In the genomic region with DNA sequence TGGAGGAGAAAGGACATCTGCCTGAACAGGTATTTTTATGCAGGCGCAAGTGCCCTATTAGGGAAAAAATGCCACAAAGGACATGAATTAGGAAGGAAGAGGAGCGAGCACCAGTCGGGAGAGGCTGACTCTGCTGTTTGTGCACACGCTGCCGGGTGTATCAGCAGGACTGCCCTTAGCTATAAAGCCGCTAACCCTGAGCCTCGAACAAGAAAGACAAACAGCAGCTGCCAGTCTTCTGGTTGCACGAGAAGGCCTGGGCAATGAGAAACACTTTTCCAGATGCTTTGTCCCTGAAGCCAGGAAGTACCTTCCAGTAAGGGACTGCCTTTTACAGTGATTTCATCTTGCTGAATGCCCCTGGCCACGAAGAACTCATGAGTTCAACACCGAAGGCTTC, we compare ENCODE assay signal across 22 cellular contexts. TPM values are rescaled to one million over a fixed set of nuclear protein-coding genes. Genes with fewer than 3 reads are reported as not detected.
DNase-seq lines count a peak whose midpoint lies in the region; ATAC-seq, FAIRE-seq and TF ChIP-seq lines count a peak whose summit lies in the region.
"Had no signal": no experiment of that assay in that cellular context is flagged by ENCODE, and none has a peak within 500 bp of the region (broad histone marks: within the 10 kb centered on the region; RNA-seq: fewer than 3 reads in every experiment).

No MANE protein-coding gene starts in this region.

- H3K9me3 Mint-ChIP-seq in activated naive CD4-positive, alpha-beta T cell treated with anti-CD3 and anti-CD28 coated beads, Interleukin-2, amount 50 U/mL, for 72 hours, result no peaks in the 10 kb centered on the region
- H3K9me3 Mint-ChIP-seq: activated B cell treated with CpG ODN at 0.5 μM for 24 hours had no signal

- no peak overlapping the region for H3K4me3 ChIP-seq in K562
- H3K4me3 ChIP-seq in gastroesophageal sphincter, result no peak overlapping the region
- H3K4me3 ChIP-seq: body of pancreas, colonic mucosa, lower lobe of right lung had no signal

- no peak for DNase-seq in activated naive CD4-positive, alpha-beta T cell treated with anti-CD3 and anti-CD28 coated beads, Interleukin-2, amount 50 U/mL, for 72 hours (ENCODE audit: low spot score in 2 of 2)
- DNase-seq in activated naive CD4-positive, alpha-beta T cell treated with Interleukin-2 at 50 U/mL for 16 hours, result no peak
- no peak for DNase-seq in RWPE1 (ENCODE audit: low spot score)
- DNase-seq in K562 (ENCODE audit: extremely low read depth in 1 of 4, low spot score in 3 of 4), result no peak
- DNase-seq: activated B cell treated with CpG ODN at 0.5 μM for 24 hours; activated gamma-delta T cell; body of pancreas; Caco-2; colonic mucosa; lower lobe of right lung; NCI-H1048; stimulated activated CD4-positive, alpha-beta T cell treated with anti-CD3 and anti-CD28 coated beads, Interleukin-4, amount 100 ng/mL, for 24 hours had no signal

- H3K36me3 Mint-ChIP-seq in activated naive CD4-positive, alpha-beta T cell treated with anti-CD3 and anti-CD28 coated beads, Interleukin-2, amount 50 U/mL, for 72 hours, result no peaks in the 10 kb centered on the region

- ATAC-seq in activated naive CD4-positive, alpha-beta T cell treated with anti-CD3 and anti-CD28 coated beads, Interleukin-2, amount 50 U/mL, for 72 hours, result no peak
- ATAC-seq in K562, result no peak
- no peak for ATAC-seq in gastroesophageal sphincter
- ATAC-seq in GM18868 (IDR thresholded peaks at IDR 0.05; ENCODE audit: unreplicated experiment), result no peak
- ATAC-seq in HG02870 (IDR thresholded peaks at IDR 0.05; ENCODE audit: unreplicated experiment), result no peak
- ATAC-seq: body of pancreas, HCT116, lower lobe of right lung had no signal

- in situ Hi-C loops in K562 (cut with MboI), result no loop called here

- CTCF ChIA-PET in RWPE1 (lab: Yijun Ruan, JAX) (no interaction called here), K562 (lab: Yijun Ruan, JAX; ENCODE audit: low intra/inter-chr PET ratio) (no interaction called here)

- WGBS in K562 (ENCODE audit: insufficient coverage, low coverage, missing lambda C conversion rate), result 81% methylated on average over 10 of the region's 10 CpGs
- WGBS in gastroesophageal sphincter (ENCODE audit: low coverage in 1 of 2), 2 donors, result 72 to 88% methylated on average over 2 to 8 of the region's 10 CpGs

- BruUV-seq in K562 (replicated peaks; lab: Mats Ljungman, UMichigan), result no TSS peak

- H3K4me1 ChIP-seq in K562 (replicated peaks in 1 of 2; ENCODE audit: control insufficient read depth in 2 of 2, insufficient read depth in 2 of 2, low read length in 2 of 2), result peaks cover 33 to 69% of the 10 kb centered on the region in 2 experiments
- H3K4me1 ChIP-seq in gastroesophageal sphincter, result no peaks in the 10 kb centered on the region
- H3K4me1 ChIP-seq: Caco-2, colonic mucosa, lower lobe of right lung, parathyroid adenoma had no signal

- intact Hi-C loops in K562 (cut with micrococcal nuclease), result no loop called here

- no peak overlapping the region for H2AFZ ChIP-seq in K562 (ENCODE audit: low read depth, low read length)
- H2AFZ ChIP-seq: parathyroid adenoma had no signal

- no peaks in the 10 kb centered on the region for H3K27me3 ChIP-seq in K562 (ENCODE audit: control insufficient read depth in 2 of 2, insufficient read depth in 2 of 2, low read length in 2 of 2)
- H3K27me3 ChIP-seq in gastroesophageal sphincter, result no peaks in the 10 kb centered on the region
- H3K27me3 ChIP-seq: body of pancreas, colonic mucosa had no signal

- H3K9me3 ChIP-seq in K562 (replicated peaks; ENCODE audit: control insufficient read depth, insufficient read depth, low read depth, low read length), result no peaks in the 10 kb centered on the region
- no peaks in the 10 kb centered on the region for H3K9me3 ChIP-seq in gastroesophageal sphincter
- H3K9me3 ChIP-seq: body of pancreas, Caco-2, colonic mucosa, lower lobe of right lung had no signal

- H3K27ac ChIP-seq in RWPE1 (peak overlapping the region; percentile 22), K562 (ENCODE audit: extremely low read depth, low read depth, low read length) (no peak overlapping the region), gastroesophageal sphincter (no peak overlapping the region)
- H3K27ac ChIP-seq: body of pancreas, colonic mucosa, lower lobe of right lung, parathyroid adenoma had no signal

- H4K20me1 ChIP-seq in K562 (replicated peaks; ENCODE audit: control insufficient read depth, insufficient read depth, low read length), result peaks cover 27% of the 10 kb centered on the region

- FAIRE-seq in K562 (lab: Jason Lieb, UNC), result no peak
- FAIRE-seq: GM12892 had no signal

- no peak for TF ChIP-seq RAD21 in K562 (CRISPR knock-in tag; conservative IDR thresholded peaks at IDR 0.05 in 1 of 2, IDR thresholded peaks at IDR 0.05 in 1 of 2)

- no peak for TF ChIP-seq CTCF in RWPE1 (conservative IDR thresholded peaks at IDR 0.05; ENCODE audit: low read depth)
- TF ChIP-seq CTCF in K562 (IDR thresholded peaks at IDR 0.05 in 2 of 3, conservative IDR thresholded peaks at IDR 0.05 in 1 of 3; ENCODE audit: insufficient read depth in 2 of 3, low read depth in 1 of 3, low read length in 3 of 3), result no peak
- no peak for TF ChIP-seq CTCF in gastroesophageal sphincter (IDR thresholded peaks at IDR 0.05)

- H3K36me3 ChIP-seq in K562 (ENCODE audit: control insufficient read depth, insufficient read depth, low read length) (peaks cover 61% of the 10 kb centered on the region), gastroesophageal sphincter (peaks cover 0 to 54% of the 10 kb centered on the region in 2 donors)
- H3K36me3 ChIP-seq: colonic mucosa had no signal

- TF ChIP-seq POLR2A in K562 (conservative IDR thresholded peaks at IDR 0.05) (no peak), gastroesophageal sphincter (IDR thresholded peaks at IDR 0.05) (no peak)

- H3K9ac ChIP-seq in K562 (ENCODE audit: insufficient read depth in 1 of 2, low read depth in 2 of 2, low read length in 2 of 2), result no peak overlapping the region
- H3K9ac ChIP-seq: parathyroid adenoma had no signal

- TF ChIP-seq EP300 in K562 (IDR thresholded peaks at IDR 0.05; ENCODE audit: low read length) (no peak), gastroesophageal sphincter (IDR thresholded peaks at IDR 0.05) (no peak)

- H3K79me2 ChIP-seq in K562 (ENCODE audit: control insufficient read depth, insufficient read depth, low read length), result peaks cover 69% of the 10 kb centered on the region
- H3K79me2 ChIP-seq: parathyroid adenoma had no signal

- H3K9me1 ChIP-seq in K562 (ENCODE audit: control insufficient read depth, insufficient read depth, low read length), result peaks cover 13% of the 10 kb centered on the region

- H3K4me2 ChIP-seq in K562 (ENCODE audit: insufficient read depth, low read length), result no peak overlapping the region

- POLR2A ChIA-PET in RWPE1 (lab: Yijun Ruan, JAX; ENCODE audit: low non-redundant PET) (no interaction called here), K562 (lab: Yijun Ruan, JAX) (interaction anchor here (0.6 to 0.8 kb wide), 3 partner anchors 15 to 624 kb away, joined by 3 to 4 read pairs (median 3); no protein-coding TSS in a partner anchor)

- H3K27ac Mint-ChIP-seq in activated naive CD4-positive, alpha-beta T cell treated with anti-CD3 and anti-CD28 coated beads, Interleukin-2, amount 50 U/mL, for 72 hours, result peak overlapping the region; percentile 48 to 81

TF ChIP-seq in K562, 482 proteins besides CTCF, POLR2A, EP300 and RAD21 (continues in another document):
- TF ChIP-seq MED1 (CRISPR knock-in tag; IDR thresholded peaks at IDR 0.05; ENCODE audit: borderline replicate concordance), result no peak

RNA-seq across cellular contexts. Expression of gene QSOX2, which starts 12.6 kb away (rescaled TPM):
- 10 to 100 TPM; 24.1 to 26.2 TPM for total RNA-seq in activated naive CD4-positive, alpha-beta T cell treated with anti-CD3 and anti-CD28 coated beads, Interleukin-2, amount 50 U/mL, for 72 hours
- total RNA-seq in K562 (2011; cell fraction: chromatin; rRNA removed; ENCODE audit: low replicate concordance), result 50.6 and 63.4 TPM in 2 replicates
- 45.7 and 46.1 TPM in 2 replicates for total RNA-seq in K562 (2011; cell fraction: nucleolus; rRNA removed)
- total RNA-seq in K562 (2011; cell fraction: nucleoplasm; rRNA removed), result 35.5 and 45.4 TPM in 2 replicates
- total RNA-seq in K562 (2014; rRNA removed) (12.7 and 15.0 TPM in 2 replicates), K562 (2014; rRNA removed; fragmentation: Illumina TruSeq; extraction: Trizol) (9.7 and 10.5 TPM in 2 replicates), K562 (2015; rRNA removed; fragmentation: Illumina TruSeq; extraction: Trizol) (11.7 and 12.2 TPM in 2 replicates), K562 (2021) (22.3 and 23.7 TPM in 2 replicates), gastroesophageal sphincter (1 to 10 TPM; 3.4 to 7.2 (median 5.2) TPM)
- polyA plus RNA-seq in K562 (2011; rRNA removed) (13.5 and 21.5 TPM in 2 replicates), K562 (2014; fragmentation: Illumina TruSeq; extraction: Trizol) (16.1 and 17.4 TPM in 2 replicates), K562 (2014; fragmentation: Nextera tagmentation; extraction: Ambion mirVana) (under 1 TPM; 0.51 to 0.91 TPM), K562 (2014; rRNA removed) (23.6 and 24.2 TPM in 2 replicates)
- polyA plus RNA-seq in K562 (2011; cell fraction: cytosol; rRNA removed), result 7.9 and 11.0 TPM in 2 replicates
- polyA plus RNA-seq in K562 (2011; cell fraction: nucleus; rRNA removed), result 97.5 and 103 TPM in 2 replicates
- 14.6 and 32.6 TPM in 2 replicates for polyA plus RNA-seq in K562 (2012)
- polyA minus RNA-seq in K562 (2011; rRNA and poly(A)+ RNA removed), result 9.3 and 10.2 TPM in 2 replicates
- polyA minus RNA-seq in K562 (2011; cell fraction: cytosol; rRNA and poly(A)+ RNA removed), result 5.9 and 7.6 TPM in 2 replicates
- polyA minus RNA-seq in K562 (2011; cell fraction: nucleus; rRNA and poly(A)+ RNA removed), result 17.8 and 19.0 TPM in 2 replicates

RNA-seq across cellular contexts. Expression of gene LHX3, which starts 28.0 kb away (rescaled TPM):
- total RNA-seq in activated naive CD4-positive, alpha-beta T cell treated with anti-CD3 and anti-CD28 coated beads, Interleukin-2, amount 50 U/mL, for 72 hours, result under 1 TPM; 0.08 to 0.11 TPM
- total RNA-seq in K562 (2011; cell fraction: chromatin; rRNA removed; ENCODE audit: low replicate concordance), result 0.09 TPM in 1 of 2 replicates, not detected in the other
- not detected in 2 replicates for total RNA-seq in K562 (2011; cell fraction: nucleolus; rRNA removed)
- not detected in 2 replicates for total RNA-seq in K562 (2011; cell fraction: nucleoplasm; rRNA removed)
- total RNA-seq in K562 (2014; rRNA removed) (not detected in 2 replicates), K562 (2014; rRNA removed; fragmentation: Illumina TruSeq; extraction: Trizol) (not detected in 2 replicates), K562 (2015; rRNA removed; fragmentation: Illumina TruSeq; extraction: Trizol) (not detected in 2 replicates), K562 (2021) (0.09 TPM in 1 of 2 replicates, not detected in the other), gastroesophageal sphincter (not detected)
- polyA plus RNA-seq in K562 (2011; rRNA removed) (not detected in 2 replicates), K562 (2014; fragmentation: Illumina TruSeq; extraction: Trizol) (not detected in 2 replicates), K562 (2014; fragmentation: Nextera tagmentation; extraction: Ambion mirVana) (not detected), K562 (2014; rRNA removed) (not detected in 2 replicates)
- not detected in 2 replicates for polyA plus RNA-seq in K562 (2011; cell fraction: cytosol; rRNA removed)
- polyA plus RNA-seq in K562 (2011; cell fraction: nucleus; rRNA removed), result 0.04 TPM in 1 of 2 replicates, not detected in the other
- 0.91 TPM in 1 of 2 replicates, not detected in the other for polyA plus RNA-seq in K562 (2012)
- not detected in 2 replicates for polyA minus RNA-seq in K562 (2011; rRNA and poly(A)+ RNA removed)
- not detected in 2 replicates for polyA minus RNA-seq in K562 (2011; cell fraction: cytosol; rRNA and poly(A)+ RNA removed)
- polyA minus RNA-seq in K562 (2011; cell fraction: nucleus; rRNA and poly(A)+ RNA removed), result not detected in 2 replicates
- total RNA-seq: activated B cell treated with CpG ODN at 0.5 μM for 24 hours, body of pancreas, colonic mucosa, lower lobe of right lung, myocyte, RPMI7951, skeletal muscle tissue, subcutaneous adipose tissue had no signal
